13 cellular contexts compared by ENCODE assay signal in the genomic region with DNA sequence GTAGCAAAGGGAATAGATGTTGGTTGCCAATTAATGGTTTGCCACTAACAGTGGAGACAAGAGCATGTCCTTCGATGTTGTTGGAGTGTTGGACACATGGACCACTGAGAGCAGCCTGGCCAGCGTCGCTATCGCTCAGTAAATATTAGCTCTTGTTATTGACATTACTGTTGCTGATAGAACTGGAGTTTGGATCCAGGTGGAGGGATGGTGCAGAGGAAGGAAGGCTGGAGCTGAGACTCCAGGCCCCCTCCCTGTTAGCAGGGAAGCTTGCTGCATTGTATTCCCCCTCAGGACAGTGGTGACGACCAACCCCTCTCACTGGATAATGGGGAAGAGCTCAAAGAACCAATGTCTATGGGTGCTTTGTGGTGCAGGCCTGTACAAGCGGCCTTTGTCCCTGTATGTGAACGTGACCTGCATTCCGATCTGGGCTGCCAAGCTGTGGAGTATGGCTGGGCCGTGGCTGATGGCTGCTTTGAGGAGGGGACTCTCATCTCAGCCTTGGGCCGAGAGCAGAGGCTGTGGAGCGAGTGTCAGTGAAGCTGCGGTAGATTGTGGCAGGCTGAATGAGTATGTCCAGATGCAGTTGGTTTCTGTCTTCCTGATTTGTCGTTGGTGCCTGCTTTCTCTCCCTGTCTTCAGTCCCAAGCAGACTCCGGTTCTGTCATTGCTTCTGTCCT. TPM values are rescaled to one million over a fixed set of nuclear protein-coding genes. Genes with fewer than 3 reads are reported as not detected.
DNase-seq lines count a peak whose midpoint lies in the region; ATAC-seq and TF ChIP-seq lines count a peak whose summit lies in the region.
"Had no signal": no experiment of that assay in that cellular context is flagged by ENCODE, and none has a peak within 500 bp of the region (broad histone marks: within the 10 kb centered on the region; RNA-seq: fewer than 3 reads in every experiment).

No MANE protein-coding gene starts in this region.

- H3K9me3 ChIP-seq in mammary epithelial cell (replicated peaks; ENCODE audit: insufficient read depth, low read length), result no peaks in the 10 kb centered on the region
- H3K9me3 ChIP-seq in effector memory CD4-positive, alpha-beta T cell (ENCODE audit: control insufficient read depth, low read length), result no peaks in the 10 kb centered on the region

- no peak for ATAC-seq in effector memory CD8-positive, alpha-beta T cell (replicated peaks)
- ATAC-seq in naive B cell (ENCODE audit: low read depth in 2 of 2), result no peak
- ATAC-seq: stimulated activated naive CD8-positive, alpha-beta T cell treated with anti-CD3 and anti-CD28 coated beads, Interleukin-15, amount 100 ng/mL, for 72 hours had no signal

- no TSS peak for BruUV-seq in mammary epithelial cell (replicated peaks; lab: Mats Ljungman, UMichigan)

- intact Hi-C loops in mammary epithelial cell (cut with micrococcal nuclease), result no loop called here

- H3K79me2 ChIP-seq in mammary epithelial cell (ENCODE audit: insufficient read depth, low read length), result peaks cover 93% of the 10 kb centered on the region

- H3K27me3 ChIP-seq in mammary epithelial cell (ENCODE audit: insufficient read depth, low read length), result no peaks in the 10 kb centered on the region
- H3K27me3 ChIP-seq in effector memory CD4-positive, alpha-beta T cell (replicated peaks; ENCODE audit: control insufficient read depth, insufficient read depth, low read length, poor library complexity, severe bottlenecking), result no peaks in the 10 kb centered on the region
- H3K27me3 ChIP-seq: brain microvascular endothelial cell had no signal

- H3K4me1 Mint-ChIP-seq in effector memory CD8-positive, alpha-beta T cell (ENCODE audit: low read depth in 2 of 2), result peaks cover 41 to 44% of the 10 kb centered on the region in 2 donors
- peaks cover 51 to 75% (median 59%) of the 10 kb centered on the region in 3 donors for H3K4me1 Mint-ChIP-seq in naive B cell

- H3K9ac ChIP-seq in mammary epithelial cell (ENCODE audit: insufficient read depth, low read length), result no peak overlapping the region

- peaks cover 18% of the 10 kb centered on the region for H3K4me1 ChIP-seq in mammary epithelial cell (ENCODE audit: insufficient read depth, low read length)
- H3K4me1 ChIP-seq in effector memory CD4-positive, alpha-beta T cell (ENCODE audit: control insufficient read depth, insufficient read depth, low read length, poor library complexity, severe bottlenecking), result peaks cover 13% of the 10 kb centered on the region

- no peak overlapping the region for H3K4me3 Mint-ChIP-seq in effector memory CD8-positive, alpha-beta T cell
- H3K4me3 Mint-ChIP-seq in naive B cell, result peak overlapping the region in 7 of 8 donors; percentile 16 to 94 (median 88)
- H3K4me3 Mint-ChIP-seq: stimulated activated naive CD8-positive, alpha-beta T cell treated with anti-CD3 and anti-CD28 coated beads, Interleukin-15, amount 100 ng/mL, for 72 hours had no signal

- WGBS in mammary epithelial cell (ENCODE audit: low coverage, missing lambda C conversion rate), result 69% methylated on average over 14 of the region's 14 CpGs

- DNase-seq in C1 segment of cervical spinal cord (lab: John Stamatoyannopoulos, UW) (peak in 13 of 14 donors; percentile 9 to 85 (median 73)), NCI-H2029 (lab: John Stamatoyannopoulos, UW) (peak; percentile 52), naive B cell (no peak), mammary epithelial cell (no peak), DMS 273 (lab: John Stamatoyannopoulos, UW; ENCODE audit: unreplicated experiment) (no peak), GOT3 (lab: John Stamatoyannopoulos, UW) (no peak)
- no peak for DNase-seq in effector memory CD8-positive, alpha-beta T cell
- DNase-seq in effector memory CD4-positive, alpha-beta T cell, result no peak
- DNase-seq: brain microvascular endothelial cell; COR-L47; NCI-H2227 treated with DMSO at 0.1 percent for 48 hours; stimulated activated naive CD8-positive, alpha-beta T cell treated with anti-CD3 and anti-CD28 coated beads, Interleukin-15, amount 100 ng/mL, for 72 hours had no signal

- H3K4me3 ChIP-seq in mammary epithelial cell (replicated peaks in 1 of 3; ENCODE audit: insufficient read depth in 1 of 3, low read depth in 2 of 3, low read length in 3 of 3), result no peak overlapping the region
- H3K4me3 ChIP-seq in effector memory CD4-positive, alpha-beta T cell (ENCODE audit: insufficient read depth, low read depth, low read length, poor library complexity, severe bottlenecking), result no peak overlapping the region
- H3K4me3 ChIP-seq: SK-N-MC had no signal

- no peaks in the 10 kb centered on the region for H4K20me1 ChIP-seq in mammary epithelial cell (ENCODE audit: insufficient read depth, low read length)

- no peaks in the 10 kb centered on the region for H3K9me3 Mint-ChIP-seq in effector memory CD8-positive, alpha-beta T cell
- H3K9me3 Mint-ChIP-seq in naive B cell, result no peaks in the 10 kb centered on the region
- H3K9me3 Mint-ChIP-seq: stimulated activated naive CD8-positive, alpha-beta T cell treated with anti-CD3 and anti-CD28 coated beads, Interleukin-15, amount 100 ng/mL, for 72 hours had no signal

- H3K27ac Mint-ChIP-seq in effector memory CD8-positive, alpha-beta T cell, result peak overlapping the region; percentile 19 to 51
- peak overlapping the region; percentile 15 to 86 (median 65) for H3K27ac Mint-ChIP-seq in naive B cell

- H3K36me3 Mint-ChIP-seq in effector memory CD8-positive, alpha-beta T cell (ENCODE audit: insufficient read depth), result peaks cover 51% of the 10 kb centered on the region
- H3K36me3 Mint-ChIP-seq in naive B cell, result peaks cover 0 to 11% of the 10 kb centered on the region in 2 donors

- H2AFZ ChIP-seq in mammary epithelial cell (ENCODE audit: low read depth, low read length), result no peak overlapping the region

- no peak for TF ChIP-seq CTCF in mammary epithelial cell (conservative IDR thresholded peaks at IDR 0.05 in 1 of 2, IDR thresholded peaks at IDR 0.05 in 1 of 2; ENCODE audit: extremely low read depth in 1 of 2, insufficient read depth in 1 of 2, low read depth in 1 of 2, low read length in 2 of 2)

- dilution Hi-C loops in mammary epithelial cell (cut with HindIII; ENCODE audit: low sequenced_read_pairs), result loop anchor here (5.0 to 25.0 kb wide), 2 partner anchors 61 to 191 kb away; partner anchors contain the start of gene EXOC3L2

- H3K36me3 ChIP-seq in mammary epithelial cell (ENCODE audit: insufficient read depth, low read length), result peaks cover 23% of the 10 kb centered on the region
- H3K36me3 ChIP-seq in effector memory CD4-positive, alpha-beta T cell (ENCODE audit: control insufficient read depth, insufficient read depth, low read length), result peaks cover 48% of the 10 kb centered on the region

- H3K4me2 ChIP-seq in mammary epithelial cell (ENCODE audit: insufficient read depth, low read depth, low read length), result no peak overlapping the region

- CTCF ChIA-PET in mammary epithelial cell (lab: Charles Lee; ENCODE audit: low non-redundant PET), result no interaction called here

- H3K27ac ChIP-seq in mammary epithelial cell (ENCODE audit: insufficient read depth, low read depth, low read length), result no peak overlapping the region
- H3K27ac ChIP-seq in effector memory CD4-positive, alpha-beta T cell (ENCODE audit: insufficient read depth, low read length, poor library complexity, severe bottlenecking), result no peak overlapping the region
- H3K27ac ChIP-seq: brain microvascular endothelial cell, SK-N-MC had no signal

- no peaks in the 10 kb centered on the region for H3K27me3 Mint-ChIP-seq in effector memory CD8-positive, alpha-beta T cell
- no peaks in the 10 kb centered on the region for H3K27me3 Mint-ChIP-seq in naive B cell
- H3K27me3 Mint-ChIP-seq: stimulated activated naive CD8-positive, alpha-beta T cell treated with anti-CD3 and anti-CD28 coated beads, Interleukin-15, amount 100 ng/mL, for 72 hours had no signal

- in situ Hi-C loops in mammary epithelial cell (cut with MboI; ENCODE audit: low sequenced_read_pairs in 2 of 2), result no loop called here

RNA-seq across cellular contexts. Expression of gene CLASRP, which starts 7.0 kb away (rescaled TPM):
- 10 to 100 TPM in 2 of 6 donors, 1 to 10 TPM in 4; 6.5 to 30.2 (median 9.7) TPM for polyA plus RNA-seq in naive B cell (ENCODE audit: low read depth in 6 of 6)
- total RNA-seq in mammary epithelial cell, result 10 to 100 TPM; 19.5 to 69.5 TPM
- 16.9 TPM for polyA plus RNA-seq in mammary epithelial cell
- polyA minus RNA-seq in mammary epithelial cell, result 32.6 TPM

RNA-seq across cellular contexts. Expression of gene ZNF296, which starts 30.5 kb away (rescaled TPM):
- polyA plus RNA-seq in naive B cell (ENCODE audit: low read depth in 6 of 6) (10 to 100 TPM in 5 of 6 donors, 1 to 10 TPM in 1; 7.2 to 35.9 (median 13.7) TPM), mammary epithelial cell (0.22 TPM)
- total RNA-seq in mammary epithelial cell, result under 1 TPM in 1 of 2 donors, not detected in 1; 0.66 TPM
- 0.41 TPM for polyA minus RNA-seq in mammary epithelial cell

RNA-seq across cellular contexts. Expression of gene GEMIN7, which starts 33.2 kb away (rescaled TPM):
- polyA plus RNA-seq in naive B cell (ENCODE audit: low read depth in 6 of 6) (100 to 1,000 TPM in 4 of 6 donors, 10 to 100 TPM in 2; 86.8 to 138 (median 102) TPM), mammary epithelial cell (41.3 TPM)
- 10 to 100 TPM in 1 of 2 donors, 1 to 10 TPM in 1; 9.5 to 18.6 TPM for total RNA-seq in mammary epithelial cell
- polyA minus RNA-seq in mammary epithelial cell, result 4.1 TPM

RNA-seq across cellular contexts. Expression of gene RELB, which starts 44.5 kb away (rescaled TPM):
- polyA plus RNA-seq in naive B cell (ENCODE audit: low read depth in 6 of 6), result 10 to 100 TPM; 29.8 to 72.6 (median 64.7) TPM
- 10 to 100 TPM in 1 of 2 donors, 1 to 10 TPM in 1; 6.2 to 26.7 TPM for total RNA-seq in mammary epithelial cell
- polyA plus RNA-seq in mammary epithelial cell, result 6.4 TPM
- polyA minus RNA-seq in mammary epithelial cell, result 3.0 TPM

RNA-seq across cellular contexts. Expression of gene PPP1R37, which starts 47.2 kb away (rescaled TPM):
- polyA plus RNA-seq in naive B cell (ENCODE audit: low read depth in 6 of 6) (1 to 10 TPM in 1 of 6 donors, under 1 TPM in 4, not detected in 1; 0.20 to 1.4 (median 0.32) TPM), mammary epithelial cell (15.2 TPM)
- 10 to 100 TPM; 32.9 to 48.0 TPM for total RNA-seq in mammary epithelial cell
- polyA minus RNA-seq in mammary epithelial cell, result 15.8 TPM

Comparison
In these comparisons a context has a peak if more than half of its experiments do, and no peak if none do; other contexts are left out.
1. DNase-seq: peak in C1 segment of cervical spinal cord (13 of 14) and NCI-H2029 (single experiment); none in effector memory CD8-positive, alpha-beta T cell (0 of 3), naive B cell (single experiment), mammary epithelial cell (single experiment), effector memory CD4-positive, alpha-beta T cell (0 of 3), DMS 273 (single experiment) and GOT3 (single experiment).
2. H3K4me3 Mint-ChIP-seq: peak in naive B cell (7 of 8); none in effector memory CD8-positive, alpha-beta T cell (0 of 2).